In genomic region chr4:159175165-159175988, GRCh38 we compare ENCODE assay signal across 8 cellular contexts.
DNase-seq lines count a peak whose midpoint lies in the region; ATAC-seq and TF ChIP-seq lines count a peak whose summit lies in the region.

No MANE protein-coding gene starts in this region.

- H3K9me3 ChIP-seq in Karpas-422 (ENCODE audit: low read length) (no peaks in the 10 kb centered on the region), gastroesophageal sphincter (no peaks in the 10 kb centered on the region), tibial nerve (no peaks in the 10 kb centered on the region)

- no peaks in the 10 kb centered on the region for H3K9me2 ChIP-seq in Karpas-422 (replicated peaks; ENCODE audit: insufficient read depth, low read length)

- H3K4me1 ChIP-seq in Karpas-422 (ENCODE audit: low read length) (peaks cover 21% of the 10 kb centered on the region), gastroesophageal sphincter (peaks cover 8 to 92% (median 24%) of the 10 kb centered on the region in 3 donors), tibial nerve (peaks cover 0 to 85% (median 29%) of the 10 kb centered on the region in 4 donors)

- H2AFZ ChIP-seq in Karpas-422 (ENCODE audit: low read length) = no peak overlapping the region

- peak; percentile 85 for DNase-seq in ELF-1 (ENCODE audit: low read depth, low spot score)
- DNase-seq in Karpas-422 = peak; percentile 91
- DNase-seq in RPMI7951 (ENCODE audit: low read depth) = peak; percentile 71
- peak; percentile 31 for DNase-seq in activated effector memory CD4-positive, alpha-beta T cell treated with Interleukin-2 at 50 U/mL for 16 hours
- no peak for DNase-seq in osteocyte (ENCODE audit: extremely low spot score, unreplicated experiment)
- DNase-seq in tibial nerve (ENCODE audit: low spot score in 2 of 2) = peak in 1 of 2 donors; percentile 79

- H3K4me2 ChIP-seq in Karpas-422 (ENCODE audit: low read depth, low read length, poor library complexity, severe bottlenecking) = no peak overlapping the region

- H3K4me3 Mint-ChIP-seq in osteocyte (ENCODE audit: unreplicated experiment) = peak overlapping the region; percentile 65

- H3K36me3 Mint-ChIP-seq in osteocyte (ENCODE audit: unreplicated experiment) = no peaks in the 10 kb centered on the region

- peak; percentile 84 to 88 (median 86) for TF ChIP-seq CTCF in gastroesophageal sphincter (IDR thresholded peaks at IDR 0.05)
- TF ChIP-seq CTCF in osteocyte (IDR thresholded peaks at IDR 0.05) = peak; percentile 83
- TF ChIP-seq CTCF in tibial nerve (IDR thresholded peaks at IDR 0.05) = peak; percentile 75 to 89 (median 86)

- no peaks in the 10 kb centered on the region for H3K36me3 ChIP-seq in Karpas-422 (ENCODE audit: insufficient read depth, low read length)
- H3K36me3 ChIP-seq in gastroesophageal sphincter = no peaks in the 10 kb centered on the region
- H3K36me3 ChIP-seq in tibial nerve = no peaks in the 10 kb centered on the region

- no peak overlapping the region for H3K4me3 ChIP-seq in Karpas-422 (ENCODE audit: low read length)
- no peak overlapping the region for H3K4me3 ChIP-seq in gastroesophageal sphincter
- H3K4me3 ChIP-seq in tibial nerve = no peak overlapping the region

- H4K20me1 ChIP-seq in Karpas-422 (ENCODE audit: insufficient read depth, low read depth, low read length) = peaks cover 53% of the 10 kb centered on the region

- WGBS in gastroesophageal sphincter (ENCODE audit: low coverage in 1 of 2), 2 donors = 0 to 11% methylated on average over 9 to 11 of the region's 12 CpGs
- WGBS in tibial nerve, 2 donors = 8 to 12% methylated on average over 12 of the region's 12 CpGs

- H3K27ac Mint-ChIP-seq in osteocyte (ENCODE audit: unreplicated experiment) = peak overlapping the region; percentile 78

- no peak overlapping the region for H3K9ac ChIP-seq in Karpas-422 (ENCODE audit: low read length)

- ATAC-seq in GM21825 (IDR thresholded peaks at IDR 0.05; ENCODE audit: unreplicated experiment) (peak; percentile 52), gastroesophageal sphincter (peak; percentile 90)

- TF ChIP-seq EP300 in gastroesophageal sphincter (IDR thresholded peaks at IDR 0.05) (no peak), tibial nerve (IDR thresholded peaks at IDR 0.05) (peak in 1 of 2 donors; percentile 31)

- H3K79me2 ChIP-seq in Karpas-422 (ENCODE audit: low read length) = no peaks in the 10 kb centered on the region

- no peak for TF ChIP-seq POLR2A in gastroesophageal sphincter (IDR thresholded peaks at IDR 0.05)
- TF ChIP-seq POLR2A in tibial nerve (IDR thresholded peaks at IDR 0.05) = no peak

- no peak overlapping the region for H3K27ac ChIP-seq in Karpas-422 (ENCODE audit: low read length)
- H3K27ac ChIP-seq in gastroesophageal sphincter = peak overlapping the region; percentile 39 to 70 (median 42)
- H3K27ac ChIP-seq in tibial nerve = peak overlapping the region in 3 of 4 donors; percentile 9 to 60 (median 47)

- H3K9me3 Mint-ChIP-seq in osteocyte (ENCODE audit: unreplicated experiment) = no peaks in the 10 kb centered on the region

- no peaks in the 10 kb centered on the region for H3K27me3 ChIP-seq in Karpas-422 (ENCODE audit: low read length)
- no peaks in the 10 kb centered on the region for H3K27me3 ChIP-seq in gastroesophageal sphincter
- no peaks in the 10 kb centered on the region for H3K27me3 ChIP-seq in tibial nerve

- H3K4me1 Mint-ChIP-seq in osteocyte (ENCODE audit: unreplicated experiment) = peaks cover 46% of the 10 kb centered on the region

- H3K27me3 Mint-ChIP-seq in osteocyte (ENCODE audit: unreplicated experiment) = no peaks in the 10 kb centered on the region
